Comparison of ENCODE assay signal across 8 cellular contexts in the genomic region with DNA sequence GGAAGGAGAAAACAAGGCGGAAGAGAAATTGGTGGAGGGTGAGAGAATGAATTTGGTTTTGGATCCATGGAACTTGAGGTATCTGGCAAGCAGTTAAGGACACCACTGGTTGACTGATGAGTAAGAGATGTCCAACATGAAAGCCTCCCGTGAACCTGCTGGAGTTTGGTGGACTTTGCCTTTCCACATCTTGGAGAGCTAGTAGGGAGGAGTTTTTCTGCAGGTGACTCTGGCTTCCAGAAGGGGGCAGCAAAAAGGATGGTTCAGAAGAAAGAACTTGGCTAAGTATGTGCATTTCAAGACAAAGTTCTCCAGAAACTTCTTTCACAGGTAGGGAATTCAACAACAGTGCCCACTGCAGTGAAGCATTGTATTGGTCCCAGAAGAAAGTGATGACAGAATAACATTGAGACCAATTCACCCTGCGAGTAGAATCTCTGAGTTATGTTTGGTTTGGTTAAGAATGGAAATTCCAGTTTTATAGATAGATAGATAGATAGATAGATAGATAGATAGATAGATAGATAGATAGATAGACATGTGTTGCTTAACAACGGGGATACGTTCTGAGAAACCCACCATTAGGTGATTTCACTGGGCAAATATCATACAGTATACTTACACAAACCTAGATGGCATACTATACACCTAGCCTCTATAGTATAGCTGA. TPM values are rescaled to one million over a fixed set of nuclear protein-coding genes. Genes with fewer than 3 reads are reported as not detected.
DNase-seq lines count a peak whose midpoint lies in the region; ATAC-seq and TF ChIP-seq lines count a peak whose summit lies in the region.

No MANE protein-coding gene starts in this region.

- no peak for ATAC-seq in GM19397 (IDR thresholded peaks at IDR 0.05; ENCODE audit: unreplicated experiment)

- peak; percentile 66 for TF ChIP-seq CTCF in LNCaP clone FGC (IDR thresholded peaks at IDR 0.05; ENCODE audit: control insufficient read depth, extremely low read depth, insufficient read depth)

- H3K27me3 ChIP-seq in mesenchymal stem cell (ENCODE audit: control insufficient read depth in 1 of 2, insufficient read depth in 1 of 2, low read length in 2 of 2): peaks cover 0 to 11% of the 10 kb centered on the region in 2 experiments
- no peaks in the 10 kb centered on the region for H3K27me3 ChIP-seq in effector memory CD4-positive, alpha-beta T cell (replicated peaks; ENCODE audit: control insufficient read depth, insufficient read depth, low read length, poor library complexity, severe bottlenecking)

- WGBS in mesenchymal stem cell: 87% methylated on average over 5 of the region's 5 CpGs

- H3K4ac ChIP-seq in mesenchymal stem cell (ENCODE audit: low read depth in 1 of 2, low read length in 2 of 2): no peak overlapping the region

- no peak overlapping the region for H3K9ac ChIP-seq in mesenchymal stem cell (ENCODE audit: low read length)

- no peak overlapping the region for H4K8ac ChIP-seq in mesenchymal stem cell (ENCODE audit: low read length)

- H2BK120ac ChIP-seq in mesenchymal stem cell (ENCODE audit: low read depth, low read length): no peak overlapping the region

- no peaks in the 10 kb centered on the region for H3K79me1 ChIP-seq in mesenchymal stem cell (replicated peaks; ENCODE audit: low read length, poor library complexity, severe bottlenecking)

- no peaks in the 10 kb centered on the region for H3K36me3 ChIP-seq in mesenchymal stem cell (ENCODE audit: control insufficient read depth in 1 of 2, insufficient read depth in 2 of 2, low read depth in 1 of 2, low read length in 2 of 2)
- no peaks in the 10 kb centered on the region for H3K36me3 ChIP-seq in effector memory CD4-positive, alpha-beta T cell (ENCODE audit: control insufficient read depth, insufficient read depth, low read length)

- peak in 2 of 3 donors; percentile 0 to 5 for DNase-seq in stimulated activated CD4-positive, alpha-beta T cell treated with anti-CD3 and anti-CD28 coated beads, Interleukin-12 subunit alpha, Interleukin-12 subunit beta, amount 100 ng/mL, for 48 hours (ENCODE audit: low read depth in 2 of 3, low spot score in 1 of 3)
- no peak for DNase-seq in stimulated activated CD4-positive, alpha-beta T cell treated with anti-CD3 and anti-CD28 coated beads, Interleukin-2, amount 100 ng/mL, for 48 hours
- no peak for DNase-seq in LNCaP clone FGC (ENCODE audit: low read depth)
- peak; percentile 31 for DNase-seq in astrocyte of the hippocampus (ENCODE audit: low read depth, low spot score)
- peak; percentile 22 for DNase-seq in mesenchymal stem cell
- DNase-seq in effector memory CD4-positive, alpha-beta T cell: no peak
- no peak for DNase-seq in hypothalamus (lab: John Stamatoyannopoulos, UW)

- H2BK5ac ChIP-seq in mesenchymal stem cell (ENCODE audit: low read depth, low read length, poor library complexity, severe bottlenecking): no peak overlapping the region

- H3K4me3 ChIP-seq in LNCaP clone FGC (ENCODE audit: low read depth, low read length): no peak overlapping the region
- H3K4me3 ChIP-seq in mesenchymal stem cell (ENCODE audit: insufficient read depth in 1 of 2, low read depth in 1 of 2, low read length in 2 of 2): no peak overlapping the region
- no peak overlapping the region for H3K4me3 ChIP-seq in effector memory CD4-positive, alpha-beta T cell (ENCODE audit: insufficient read depth, low read depth, low read length, poor library complexity, severe bottlenecking)

- H3K27ac ChIP-seq in mesenchymal stem cell (ENCODE audit: low read length, poor library complexity, severe bottlenecking): no peak overlapping the region
- no peak overlapping the region for H3K27ac ChIP-seq in effector memory CD4-positive, alpha-beta T cell (ENCODE audit: insufficient read depth, low read length, poor library complexity, severe bottlenecking)

- H3K14ac ChIP-seq in mesenchymal stem cell (ENCODE audit: low read length in 2 of 2): no peak overlapping the region

- H2BK15ac ChIP-seq in mesenchymal stem cell (ENCODE audit: low read depth, poor library complexity, severe bottlenecking): no peak overlapping the region

- H3K18ac ChIP-seq in mesenchymal stem cell (ENCODE audit: low read depth in 1 of 2, low read length in 2 of 2): no peak overlapping the region

- no peak overlapping the region for H4K91ac ChIP-seq in mesenchymal stem cell (ENCODE audit: low read length)

- H2AFZ ChIP-seq in mesenchymal stem cell (ENCODE audit: low read depth, low read length): no peak overlapping the region

- H2BK12ac ChIP-seq in mesenchymal stem cell (ENCODE audit: low read length in 2 of 2): no peak overlapping the region

- H3K9me3 ChIP-seq in mesenchymal stem cell (ENCODE audit: control insufficient read depth, low read length): no peaks in the 10 kb centered on the region
- no peaks in the 10 kb centered on the region for H3K9me3 ChIP-seq in effector memory CD4-positive, alpha-beta T cell (ENCODE audit: control insufficient read depth, low read length)

- no peak overlapping the region for H2AK5ac ChIP-seq in mesenchymal stem cell (ENCODE audit: low read length, severe bottlenecking)

- H3K4me2 ChIP-seq in mesenchymal stem cell (ENCODE audit: low read length, poor library complexity, severe bottlenecking): no peak overlapping the region

- no peaks in the 10 kb centered on the region for H3K4me1 ChIP-seq in mesenchymal stem cell (ENCODE audit: control insufficient read depth, insufficient read depth, low read depth, low read length)
- no peaks in the 10 kb centered on the region for H3K4me1 ChIP-seq in effector memory CD4-positive, alpha-beta T cell (ENCODE audit: control insufficient read depth, insufficient read depth, low read length, poor library complexity, severe bottlenecking)

- no peak overlapping the region for H3K23ac ChIP-seq in mesenchymal stem cell (ENCODE audit: low read length in 2 of 2)

RNA-seq across cellular contexts. Expression of gene DCDC1, which starts 28.5 kb away (rescaled TPM):
- 0.07 TPM for polyA plus RNA-seq in mesenchymal stem cell (2013, experiment 1 of 2)
- not detected for polyA plus RNA-seq in mesenchymal stem cell (2013, experiment 2 of 2)

RNA-seq across cellular contexts. Expression of gene DNAJC24, which starts 28.6 kb away (rescaled TPM):
- 10.2 TPM for polyA plus RNA-seq in mesenchymal stem cell (2013, experiment 1 of 2)
- 9.6 TPM for polyA plus RNA-seq in mesenchymal stem cell (2013, experiment 2 of 2)

Comparison
In these comparisons a context has a peak if more than half of its experiments do, and no peak if none do; other contexts are left out.
1. DNase-seq: peak in stimulated activated CD4-positive, alpha-beta T cell treated with anti-CD3 and anti-CD28 coated beads, Interleukin-12 subunit alpha, Interleukin-12 subunit beta, amount 100 ng/mL, for 48 hours (2 of 3), astrocyte of the hippocampus (single experiment) and mesenchymal stem cell (single experiment); none in stimulated activated CD4-positive, alpha-beta T cell treated with anti-CD3 and anti-CD28 coated beads, Interleukin-2, amount 100 ng/mL, for 48 hours (0 of 2), LNCaP clone FGC (single experiment), effector memory CD4-positive, alpha-beta T cell (0 of 3) and hypothalamus (0 of 51).